Comparison of ENCODE assay signal across 16 cellular contexts in the genomic region with DNA sequence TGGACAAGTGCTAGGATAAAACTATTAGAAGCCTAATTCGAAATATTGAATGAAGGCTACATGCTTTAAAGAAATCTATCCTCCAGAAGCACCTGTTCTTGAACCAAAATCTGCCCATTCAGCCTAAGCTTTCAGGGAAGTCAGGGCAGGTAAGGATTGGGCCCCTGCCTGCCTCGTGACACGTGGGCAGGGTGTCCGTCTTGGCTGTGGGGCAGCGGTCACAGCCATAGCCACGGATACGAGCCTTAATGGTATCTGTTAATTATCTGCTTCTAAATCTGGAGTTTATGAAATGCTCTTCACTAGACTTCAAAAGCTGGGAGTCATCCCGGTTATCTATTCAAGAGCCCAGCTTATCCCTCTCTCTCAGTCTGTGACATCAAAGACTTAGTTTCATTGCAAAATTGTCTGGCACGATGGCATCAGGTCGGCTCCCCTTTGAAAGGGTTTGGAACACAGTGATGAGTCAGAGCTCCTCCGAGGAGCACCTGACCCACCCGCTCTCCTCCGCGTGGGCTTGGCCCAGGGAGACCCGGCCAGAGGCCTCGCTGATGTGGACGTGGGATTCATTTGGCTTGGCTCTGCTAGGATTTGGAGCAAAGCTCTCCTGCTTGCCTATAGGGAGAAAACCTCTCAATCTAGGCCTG.
DNase-seq lines count a peak whose midpoint lies in the region; ATAC-seq and TF ChIP-seq lines count a peak whose summit lies in the region.
"Had no signal": no experiment of that assay in that cellular context is flagged by ENCODE, and none has a peak within 500 bp of the region (broad histone marks: within the 10 kb centered on the region; RNA-seq: fewer than 3 reads in every experiment).

No MANE protein-coding gene starts in this region.

- no peak overlapping the region for H3K4me3 Mint-ChIP-seq in WTC11
- H3K4me3 Mint-ChIP-seq in HFFc6, result no peak overlapping the region

- H3K27me3 ChIP-seq in gastrocnemius medialis, result no peaks in the 10 kb centered on the region
- H3K27me3 ChIP-seq: BLaER1 treated with 17β-estradiol and CSF1 and Interleukin-3, amounts not matched to agents 10 nM and 100 nM had no signal

- ATAC-seq in WTC11 (no peak), gastrocnemius medialis (peak; percentile 91 to 92), GM19452 (IDR thresholded peaks at IDR 0.05; ENCODE audit: unreplicated experiment) (no peak), left ventricle myocardium superior (no peak)
- ATAC-seq: GM12878 had no signal

- peak in 1 of 2 donors; percentile 23 for TF ChIP-seq POLR2A in gastrocnemius medialis (IDR thresholded peaks at IDR 0.05)

- H3K4me3 ChIP-seq in gastrocnemius medialis, result no peak overlapping the region
- H3K4me3 ChIP-seq: BLaER1 treated with 17β-estradiol and CSF1 and Interleukin-3, amounts not matched to agents 10 nM and 100 nM; GM12878 had no signal

- H3K4me1 ChIP-seq in gastrocnemius medialis, result peaks cover 0 to 3% of the 10 kb centered on the region in 2 donors

- H3K27me3 Mint-ChIP-seq in WTC11 (ENCODE audit: low read depth), result no peaks in the 10 kb centered on the region; the same call in none of the 2 replicates
- H3K27me3 Mint-ChIP-seq in HFFc6 (ENCODE audit: insufficient read depth), result no peaks in the 10 kb centered on the region

- in situ Hi-C loops in gastrocnemius medialis (cut with MboI; ENCODE audit: low sequenced_read_pairs in 4 of 4), result no loop called here

- H3K9me3 Mint-ChIP-seq in WTC11 (peaks cover 30% of the 10 kb centered on the region), HFFc6 (peaks cover 9% of the 10 kb centered on the region; the same call in 1 of the 2 replicates)

- intact Hi-C loops in gastrocnemius medialis (cut with DNase I; ENCODE audit: low total_unique reads) (loop anchor here (10.0 kb wide), 1 partner anchor 208 kb away; no protein-coding TSS in a partner anchor), left ventricle myocardium superior (cut with micrococcal nuclease) (no loop called here)

- H3K36me3 Mint-ChIP-seq in WTC11 (peaks cover 5% of the 10 kb centered on the region), HFFc6 (ENCODE audit: low read depth) (peaks cover 24% of the 10 kb centered on the region)

- CTCF ChIA-PET in WTC11 (lab: Charles Lee), result interaction anchor here (0.8 kb wide), 1 partner anchor 46 kb away, joined by 3 read pairs; no protein-coding TSS in a partner anchor

- DNase-seq in NCI-H82 (lab: John Stamatoyannopoulos, UW) (peak; percentile 25), NCI-H82 treated with DMSO at 0.1 percent for 48 hours (lab: John Stamatoyannopoulos, UW; ENCODE audit: unreplicated experiment) (no peak), WTC11 (ENCODE audit: low spot score) (no peak), iris pigment epithelial cell (ENCODE audit: low read depth) (peak; percentile 49), gastrocnemius medialis (peak in 1 of 2 donors; percentile 62), HFFc6 (no peak), left ventricle myocardium superior (no peak)
- DNase-seq: Karpas-422, NCI-H1417, NCI-H2029 treated with DMSO at 0.1 percent for 48 hours, NCI-H524, RPMI8226 had no signal

- H3K27ac Mint-ChIP-seq in WTC11 (no peak overlapping the region), HFFc6 (no peak overlapping the region)

- POLR2A ChIA-PET in WTC11 (lab: Charles Lee), result no interaction called here

- H3K4me1 Mint-ChIP-seq in WTC11 (no peaks in the 10 kb centered on the region), HFFc6 (ENCODE audit: low read depth) (peaks cover 47% of the 10 kb centered on the region)

- H3K27ac ChIP-seq in gastrocnemius medialis, result peak overlapping the region; percentile 41 to 74 (median 46)
- H3K27ac ChIP-seq: 22Rv1; BLaER1 treated with 17β-estradiol and CSF1 and Interleukin-3, amounts not matched to agents 10 nM and 100 nM had no signal

- H3K9me3 ChIP-seq in gastrocnemius medialis, result no peaks in the 10 kb centered on the region

- no peaks in the 10 kb centered on the region for H3K36me3 ChIP-seq in gastrocnemius medialis
- H3K36me3 ChIP-seq: BLaER1 treated with 17β-estradiol and CSF1 and Interleukin-3, amounts not matched to agents 10 nM and 100 nM had no signal

- TF ChIP-seq CTCF in WTC11 (IDR thresholded peaks at IDR 0.05), result no peak
- TF ChIP-seq CTCF in gastrocnemius medialis (IDR thresholded peaks at IDR 0.05 in 4 of 5, conservative IDR thresholded peaks at IDR 0.05 in 1 of 5), result no peak
- TF ChIP-seq CTCF in HFFc6 (IDR thresholded peaks at IDR 0.05), result no peak

TF ChIP-seq in WTC11, 78 proteins besides CTCF, POLR2A, EP300 and RAD21:
- no peak for TF ChIP-seq ERG (CRISPR knock-in tag; IDR thresholded peaks at IDR 0.05)
- TF ChIP-seq RORB (CRISPR knock-in tag; IDR thresholded peaks at IDR 0.05), result no peak
- no peak for TF ChIP-seq NFATC4 (CRISPR knock-in tag; IDR thresholded peaks at IDR 0.05)
- TF ChIP-seq GABPB1 (CRISPR knock-in tag; IDR thresholded peaks at IDR 0.05), result peak; percentile 99
- TF ChIP-seq STAT6 (CRISPR knock-in tag; conservative IDR thresholded peaks at IDR 0.05; ENCODE audit: low read depth), result no peak
- TF ChIP-seq GTF2I (CRISPR knock-in tag; conservative IDR thresholded peaks at IDR 0.05), result no peak
- no peak for TF ChIP-seq ELF4 (CRISPR knock-in tag; IDR thresholded peaks at IDR 0.05; ENCODE audit: low read depth)
- no peak for TF ChIP-seq JAZF1 (CRISPR knock-in tag; IDR thresholded peaks at IDR 0.05)

Comparison
In these comparisons a context has a peak if more than half of its experiments do, and no peak if none do; other contexts are left out.
1. DNase-seq: peak in NCI-H82 (single experiment) and iris pigment epithelial cell (single experiment); none in NCI-H82 treated with DMSO at 0.1 percent for 48 hours (single experiment), WTC11 (single experiment), HFFc6 (single experiment) and left ventricle myocardium superior (single experiment).
2. ATAC-seq: peak in gastrocnemius medialis (2 of 2); none in WTC11 (single experiment), GM19452 (single experiment) and left ventricle myocardium superior (single experiment).